Comparison of ENCODE assay signal across 1 cellular context in the genomic region with DNA sequence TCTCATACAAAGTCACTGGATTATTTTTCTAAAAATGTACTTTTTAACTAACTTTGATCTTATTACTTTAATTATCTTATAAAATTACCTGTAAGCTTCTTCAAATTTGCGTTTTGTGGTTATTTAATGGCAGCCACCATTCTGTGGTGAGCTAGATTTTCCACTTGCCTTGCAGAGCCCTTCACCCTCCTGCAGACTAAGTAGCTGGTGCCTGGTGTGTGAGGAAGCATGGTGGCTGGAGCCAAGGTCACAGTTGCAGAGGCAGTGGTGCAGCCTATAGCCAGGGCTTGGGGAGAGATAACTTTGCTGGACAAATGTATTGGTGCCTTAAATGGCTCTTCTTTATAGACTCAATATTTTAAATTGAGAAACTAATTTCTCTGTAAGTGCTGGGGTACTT.
TF ChIP-seq lines count a peak whose summit lies in the region.

No MANE protein-coding gene starts in this region.

TF ChIP-seq in K562, 482 proteins besides CTCF, POLR2A, EP300 and RAD21:
- no peak for TF ChIP-seq E2F3 (CRISPR knock-in tag; IDR thresholded peaks at IDR 0.05)
- no peak for TF ChIP-seq SFPQ (IDR thresholded peaks at IDR 0.05; ENCODE audit: low read depth, low read length)
- no peak for TF ChIP-seq ZNF668 (CRISPR knock-in tag; IDR thresholded peaks at IDR 0.05)
- TF ChIP-seq MIER1 (IDR thresholded peaks at IDR 0.05; ENCODE audit: low read depth) = no peak
- TF ChIP-seq USF2 (CRISPR knock-in tag; IDR thresholded peaks at IDR 0.05) = no peak
- no peak for TF ChIP-seq ZNF717 (CRISPR knock-in tag; IDR thresholded peaks at IDR 0.05)
- no peak for TF ChIP-seq ZNF318 (IDR thresholded peaks at IDR 0.05; ENCODE audit: borderline replicate concordance in 1 of 2, low read depth in 1 of 2)
- no peak for TF ChIP-seq GATA2 (CRISPR knock-in tag; IDR thresholded peaks at IDR 0.05)
- TF ChIP-seq, protein P1, sequence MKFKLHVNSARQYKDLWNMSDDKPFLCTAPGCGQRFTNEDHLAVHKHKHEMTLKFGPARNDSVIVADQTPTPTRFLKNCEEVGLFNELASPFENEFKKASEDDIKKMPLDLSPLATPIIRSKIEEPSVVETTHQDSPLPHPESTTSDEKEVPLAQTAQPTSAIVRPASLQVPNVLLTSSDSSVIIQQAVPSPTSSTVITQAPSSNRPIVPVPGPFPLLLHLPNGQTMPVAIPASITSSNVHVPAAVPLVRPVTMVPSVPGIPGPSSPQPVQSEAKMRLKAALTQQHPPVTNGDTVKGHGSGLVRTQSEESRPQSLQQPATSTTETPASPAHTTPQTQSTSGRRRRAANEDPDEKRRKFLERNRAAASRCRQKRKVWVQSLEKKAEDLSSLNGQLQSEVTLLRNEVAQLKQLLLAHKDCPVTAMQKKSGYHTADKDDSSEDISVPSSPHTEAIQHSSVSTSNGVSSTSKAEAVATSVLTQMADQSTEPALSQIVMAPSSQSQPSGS (CRISPR knock-in tag; IDR thresholded peaks at IDR 0.05) = no peak
- no peak for TF ChIP-seq ZNF324 (CRISPR knock-in tag; IDR thresholded peaks at IDR 0.05)
- TF ChIP-seq PHF20 (IDR thresholded peaks at IDR 0.05; ENCODE audit: partially characterized antibody) = no peak
- TF ChIP-seq, protein P2, sequence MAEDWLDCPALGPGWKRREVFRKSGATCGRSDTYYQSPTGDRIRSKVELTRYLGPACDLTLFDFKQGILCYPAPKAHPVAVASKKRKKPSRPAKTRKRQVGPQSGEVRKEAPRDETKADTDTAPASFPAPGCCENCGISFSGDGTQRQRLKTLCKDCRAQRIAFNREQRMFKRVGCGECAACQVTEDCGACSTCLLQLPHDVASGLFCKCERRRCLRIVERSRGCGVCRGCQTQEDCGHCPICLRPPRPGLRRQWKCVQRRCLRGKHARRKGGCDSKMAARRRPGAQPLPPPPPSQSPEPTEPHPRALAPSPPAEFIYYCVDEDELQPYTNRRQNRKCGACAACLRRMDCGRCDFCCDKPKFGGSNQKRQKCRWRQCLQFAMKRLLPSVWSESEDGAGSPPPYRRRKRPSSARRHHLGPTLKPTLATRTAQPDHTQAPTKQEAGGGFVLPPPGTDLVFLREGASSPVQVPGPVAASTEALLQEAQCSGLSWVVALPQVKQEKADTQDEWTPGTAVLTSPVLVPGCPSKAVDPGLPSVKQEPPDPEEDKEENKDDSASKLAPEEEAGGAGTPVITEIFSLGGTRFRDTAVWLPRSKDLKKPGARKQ (CRISPR knock-in tag; IDR thresholded peaks at IDR 0.05) = no peak
- TF ChIP-seq NELFE (IDR thresholded peaks at IDR 0.05; ENCODE audit: insufficient read depth, insufficient read length) = no peak
- TF ChIP-seq BACH1 (tag; IDR thresholded peaks at IDR 0.05) = no peak
- no peak for TF ChIP-seq MEF2D (tag; conservative IDR thresholded peaks at IDR 0.05; ENCODE audit: low read depth)
- TF ChIP-seq POLR2AphosphoS2 (IDR thresholded peaks at IDR 0.05; ENCODE audit: low read length) = no peak
- TF ChIP-seq, protein P3, sequence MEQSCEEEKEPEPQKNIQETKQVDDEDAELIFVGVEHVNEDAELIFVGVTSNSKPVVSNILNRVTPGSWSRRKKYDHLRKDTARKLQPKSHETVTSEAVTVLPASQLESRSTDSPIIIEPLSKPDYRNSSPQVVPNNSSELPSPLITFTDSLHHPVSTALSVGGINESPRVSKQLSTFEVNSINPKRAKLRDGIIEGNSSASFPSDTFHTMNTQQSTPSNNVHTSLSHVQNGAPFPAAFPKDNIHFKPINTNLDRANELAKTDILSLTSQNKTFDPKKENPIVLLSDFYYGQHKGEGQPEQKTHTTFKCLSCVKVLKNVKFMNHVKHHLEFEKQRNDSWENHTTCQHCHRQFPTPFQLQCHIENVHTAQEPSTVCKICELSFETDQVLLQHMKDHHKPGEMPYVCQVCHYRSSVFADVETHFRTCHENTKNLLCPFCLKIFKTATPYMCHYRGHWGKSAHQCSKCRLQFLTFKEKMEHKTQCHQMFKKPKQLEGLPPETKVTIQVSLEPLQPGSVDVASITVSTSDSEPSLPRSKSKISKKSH (CRISPR knock-in tag; IDR thresholded peaks at IDR 0.05) = no peak
- TF ChIP-seq ZNF644 (tag; IDR thresholded peaks at IDR 0.05; ENCODE audit: low read depth) = no peak
- TF ChIP-seq, protein P4, sequence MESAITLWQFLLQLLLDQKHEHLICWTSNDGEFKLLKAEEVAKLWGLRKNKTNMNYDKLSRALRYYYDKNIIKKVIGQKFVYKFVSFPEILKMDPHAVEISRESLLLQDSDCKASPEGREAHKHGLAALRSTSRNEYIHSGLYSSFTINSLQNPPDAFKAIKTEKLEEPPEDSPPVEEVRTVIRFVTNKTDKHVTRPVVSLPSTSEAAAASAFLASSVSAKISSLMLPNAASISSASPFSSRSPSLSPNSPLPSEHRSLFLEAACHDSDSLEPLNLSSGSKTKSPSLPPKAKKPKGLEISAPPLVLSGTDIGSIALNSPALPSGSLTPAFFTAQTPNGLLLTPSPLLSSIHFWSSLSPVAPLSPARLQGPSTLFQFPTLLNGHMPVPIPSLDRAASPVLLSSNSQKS (CRISPR knock-in tag; IDR thresholded peaks at IDR 0.05) = no peak
TF ChIP-seq in K562: peak in this region for 0.
